In the genomic region with DNA sequence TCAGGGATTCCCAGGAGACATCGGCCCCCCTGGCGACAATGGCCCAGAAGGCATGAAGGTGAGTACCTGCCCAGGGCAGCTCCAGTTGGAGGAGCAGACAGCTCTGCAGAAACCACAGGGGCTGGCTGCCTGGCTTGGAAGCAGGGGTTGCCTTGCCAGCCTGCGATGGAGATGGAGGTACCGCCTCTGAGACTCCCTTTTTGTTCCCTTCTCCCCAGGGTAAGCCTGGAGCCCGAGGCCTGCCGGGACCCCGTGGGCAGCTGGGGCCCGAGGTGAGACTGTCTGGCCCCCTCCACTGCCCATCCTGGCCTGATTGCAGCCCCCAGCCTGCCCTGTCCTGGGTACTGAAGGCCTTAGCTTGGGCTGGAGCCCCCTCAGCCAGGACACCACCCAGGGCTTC, we compare ENCODE assay signal across 3 cellular contexts.
"Had no signal": no experiment of that assay in that cellular context is flagged by ENCODE, and none has a peak within 500 bp of the region (broad histone marks: within the 10 kb centered on the region; RNA-seq: fewer than 3 reads in every experiment).

No MANE protein-coding gene starts in this region.

- H3K4me3 ChIP-seq: GM23338 had no signal

- DNase-seq: H9 had no signal

- H2AFZ ChIP-seq: GM23338 had no signal

- H3K4me1 Mint-ChIP-seq: IgD-negative memory B cell had no signal

- H3K27ac Mint-ChIP-seq: GM23338, IgD-negative memory B cell had no signal

- H3K4me3 Mint-ChIP-seq: GM23338, H9 had no signal

- H3K4me2 ChIP-seq: GM23338 had no signal

- ATAC-seq: GM23338 had no signal

- H3K9me3 Mint-ChIP-seq: GM23338, H9 had no signal
